9 cellular contexts compared by ENCODE assay signal in genomic region chr12:62730649-62731377, GRCh38.
DNase-seq lines count a peak whose midpoint lies in the region; ATAC-seq and TF ChIP-seq lines count a peak whose summit lies in the region.
"Had no signal": no experiment of that assay in that cellular context is flagged by ENCODE, and none has a peak within 500 bp of the region (broad histone marks: within the 10 kb centered on the region; RNA-seq: fewer than 3 reads in every experiment).

No MANE protein-coding gene starts in this region.

- DNase-seq in AG20443 (ENCODE audit: low spot score) (peak; percentile 60), astrocyte of the cerebellum (ENCODE audit: low read depth) (peak; percentile 73), left colon (no peak), NCI-H1417 (lab: John Stamatoyannopoulos, UW) (no peak), NCI-H1694 treated with DMSO at 0.1 percent for 48 hours (lab: John Stamatoyannopoulos, UW) (no peak), NCI-H1048 (lab: John Stamatoyannopoulos, UW) (no peak), DMS 273 treated with DMSO at 0.1 percent for 48 hours (lab: John Stamatoyannopoulos, UW) (no peak)

- intact Hi-C loops in left colon (cut with DNase I, micrococcal nuclease): no loop called here

- ATAC-seq in left colon: peak; percentile 75
- ATAC-seq: HepG2 had no signal

- H3K36me3 ChIP-seq in HUES48 (ENCODE audit: control insufficient read depth, insufficient read depth, low read length): no peaks in the 10 kb centered on the region

- H3K4me1 ChIP-seq in HUES48 (ENCODE audit: control insufficient read depth, insufficient read depth, low read length): peaks cover 22% of the 10 kb centered on the region

- no peak overlapping the region for H3K9ac ChIP-seq in HUES48 (ENCODE audit: low read depth, low read length)

- in situ Hi-C loops in astrocyte of the cerebellum (cut with HindIII; ENCODE audit: low sequenced_read_pairs): no loop called here

- H3K27me3 ChIP-seq in HUES48 (ENCODE audit: control insufficient read depth, insufficient read depth, low read length): no peaks in the 10 kb centered on the region

- no peak for TF ChIP-seq CTCF in astrocyte of the cerebellum (IDR thresholded peaks at IDR 0.05; ENCODE audit: low read depth, low read length, missing control alignments)

- H3K9me3 ChIP-seq in HUES48 (ENCODE audit: control insufficient read depth, insufficient read depth, low read length): no peaks in the 10 kb centered on the region

- H3K4me3 ChIP-seq in HUES48 (ENCODE audit: low read depth, low read length) (no peak overlapping the region), astrocyte of the cerebellum (ENCODE audit: low read depth, low read length) (no peak overlapping the region)

- H3K27ac ChIP-seq in HUES48 (ENCODE audit: low read depth, low read length): peak overlapping the region; percentile 61

Comparison
In these comparisons a context has a peak if more than half of its experiments do, and no peak if none do; other contexts are left out.
1. DNase-seq: peak in AG20443 (single experiment) and astrocyte of the cerebellum (single experiment); none in left colon (0 of 2), NCI-H1417 (0 of 3), NCI-H1694 treated with DMSO at 0.1 percent for 48 hours (single experiment), NCI-H1048 (single experiment) and DMS 273 treated with DMSO at 0.1 percent for 48 hours (single experiment).